Comparison of ENCODE assay signal across 16 cellular contexts in the genomic region with DNA sequence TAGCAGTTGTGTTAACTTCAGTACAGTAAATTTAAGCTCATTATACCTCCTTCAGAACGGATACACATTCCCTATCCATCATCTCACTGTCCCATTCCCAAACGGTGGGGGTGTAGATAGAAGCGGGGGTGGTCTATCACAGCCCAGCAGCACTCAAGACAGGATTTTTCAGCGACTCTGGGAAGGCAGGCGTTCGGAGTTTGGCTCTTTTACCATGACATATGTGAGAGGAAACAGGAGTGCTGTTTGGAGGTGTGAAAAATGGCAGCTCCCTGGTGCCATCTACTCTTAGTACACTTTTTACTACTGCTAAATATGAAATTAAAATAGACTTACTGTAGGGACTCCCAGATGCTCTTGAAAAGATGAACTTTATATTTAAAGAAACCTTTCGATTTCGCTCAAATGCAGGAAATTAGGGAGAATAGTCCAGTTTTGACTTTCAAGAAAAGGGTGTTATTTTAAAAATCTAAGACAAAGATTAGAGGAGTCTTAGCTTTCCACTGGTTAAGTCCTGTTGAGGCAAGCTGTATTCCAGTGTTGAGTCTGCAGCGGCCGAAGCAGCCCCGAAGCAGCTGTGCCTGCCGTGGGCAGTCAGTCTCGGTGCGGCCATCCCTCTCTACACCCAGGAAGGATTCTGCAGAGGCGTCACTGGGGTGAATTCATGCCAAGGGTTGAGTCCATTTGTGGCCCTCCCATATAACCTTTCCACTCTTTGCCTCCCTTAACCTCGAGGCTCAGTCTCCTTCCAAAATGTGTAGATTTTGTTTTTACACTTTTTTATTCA. TPM values are rescaled to one million over a fixed set of nuclear protein-coding genes. Genes with fewer than 3 reads are reported as not detected.
A peak's percentile ranks its signal among the peaks of the same experiment; 100 is the strongest.
DNase-seq lines count a peak whose midpoint lies in the region; ATAC-seq, FAIRE-seq and TF ChIP-seq lines count a peak whose summit lies in the region.
"Had no signal": no experiment of that assay in that cellular context is flagged by ENCODE, and none has a peak within 500 bp of the region (broad histone marks: within the 10 kb centered on the region; RNA-seq: fewer than 3 reads in every experiment).

No MANE protein-coding gene starts in this region.

- no peak for TF ChIP-seq RAD21 in K562 (CRISPR knock-in tag; conservative IDR thresholded peaks at IDR 0.05 in 1 of 2, IDR thresholded peaks at IDR 0.05 in 1 of 2)

- intact Hi-C loops in K562 (cut with micrococcal nuclease) (loop anchor here (10.0 kb wide), 1 partner anchor 147 kb away; no protein-coding TSS in a partner anchor), dorsolateral prefrontal cortex (cut with DNase I) (loop anchor here in 1 of 2 donors (10.0 kb wide), 1 partner anchor 147 kb away; no protein-coding TSS in a partner anchor)

- POLR2A ChIA-PET in K562 (lab: Yijun Ruan, JAX) (interaction anchor here (1.2 kb wide), 1 partner anchor 9 kb away, joined by 4 read pairs; no protein-coding TSS in a partner anchor), RWPE1 (lab: Yijun Ruan, JAX; ENCODE audit: low non-redundant PET) (no interaction called here)

- peaks cover 14 to 26% of the 10 kb centered on the region in 2 experiments for H3K27me3 ChIP-seq in K562 (ENCODE audit: control insufficient read depth in 2 of 2, insufficient read depth in 2 of 2, low read length in 2 of 2)
- no peaks in the 10 kb centered on the region for H3K27me3 ChIP-seq in dorsolateral prefrontal cortex
- no peaks in the 10 kb centered on the region; the same call in 1 of the 2 replicates for H3K27me3 ChIP-seq in BE2C
- H3K27me3 ChIP-seq: BLaER1 treated with 17β-estradiol and CSF1 and Interleukin-3, amounts not matched to agents 10 nM and 100 nM had no signal

- H3K4me1 ChIP-seq in K562 (replicated peaks in 1 of 2; ENCODE audit: control insufficient read depth in 2 of 2, insufficient read depth in 2 of 2, low read length in 2 of 2) (no peaks in the 10 kb centered on the region), BE2C (no peaks in the 10 kb centered on the region)
- H3K4me1 ChIP-seq: BLaER1 treated with 17β-estradiol and CSF1 and Interleukin-3, amounts not matched to agents 10 nM and 100 nM had no signal

- H3K9me3 ChIP-seq in K562 (replicated peaks; ENCODE audit: control insufficient read depth, insufficient read depth, low read depth, low read length): no peaks in the 10 kb centered on the region
- no peaks in the 10 kb centered on the region for H3K9me3 ChIP-seq in BE2C
- H3K9me3 ChIP-seq: BLaER1 treated with 17β-estradiol and CSF1 and Interleukin-3, amounts not matched to agents 10 nM and 100 nM had no signal

- no peak overlapping the region for H3K4me3 ChIP-seq in K562
- no peak overlapping the region for H3K4me3 ChIP-seq in dorsolateral prefrontal cortex
- no peak overlapping the region for H3K4me3 ChIP-seq in BE2C (ENCODE audit: low read depth, low read length)
- H3K4me3 ChIP-seq: BLaER1 treated with 17β-estradiol and CSF1 and Interleukin-3, amounts not matched to agents 10 nM and 100 nM; GM23338 had no signal

- no peak overlapping the region for H3K9ac ChIP-seq in K562 (ENCODE audit: insufficient read depth in 1 of 2, low read depth in 2 of 2, low read length in 2 of 2)
- H3K9ac ChIP-seq: BLaER1 treated with 17β-estradiol and CSF1 and Interleukin-3, amounts not matched to agents 10 nM and 100 nM had no signal

- 2% methylated on average over 16 of the region's 16 CpGs for WGBS in K562 (ENCODE audit: insufficient coverage, low coverage, missing lambda C conversion rate)

- no peaks in the 10 kb centered on the region for H3K79me2 ChIP-seq in K562 (ENCODE audit: control insufficient read depth, insufficient read depth, low read length)

- no peak overlapping the region for H3K27ac ChIP-seq in K562 (ENCODE audit: extremely low read depth, low read depth, low read length)
- peak overlapping the region in 35 of 59 donors; percentile 5 to 76 (median 39) for H3K27ac ChIP-seq in dorsolateral prefrontal cortex
- no peak overlapping the region for H3K27ac ChIP-seq in RWPE1
- H3K27ac ChIP-seq: BLaER1 treated with 17β-estradiol and CSF1 and Interleukin-3, amounts not matched to agents 10 nM and 100 nM had no signal

- no peaks in the 10 kb centered on the region for H4K20me1 ChIP-seq in K562 (replicated peaks; ENCODE audit: control insufficient read depth, insufficient read depth, low read length)
- H4K20me1 ChIP-seq: BLaER1 treated with 17β-estradiol and CSF1 and Interleukin-3, amounts not matched to agents 10 nM and 100 nM had no signal

- no peak overlapping the region for H2AFZ ChIP-seq in K562 (ENCODE audit: low read depth, low read length)
- H2AFZ ChIP-seq: GM23338 had no signal

- no peak overlapping the region for H3K4me2 ChIP-seq in K562 (ENCODE audit: insufficient read depth, low read length)
- H3K4me2 ChIP-seq: BLaER1 treated with 17β-estradiol and CSF1 and Interleukin-3, amounts not matched to agents 10 nM and 100 nM; GM23338 had no signal

- ATAC-seq in K562: peak; percentile 35; the same call in 1 of the 3 replicates
- ATAC-seq: GM23338, HCT116 had no signal

- H3K9me1 ChIP-seq in K562 (ENCODE audit: control insufficient read depth, insufficient read depth, low read length): no peaks in the 10 kb centered on the region

- TF ChIP-seq EP300 in K562 (IDR thresholded peaks at IDR 0.05; ENCODE audit: low read length): no peak

- no peak for FAIRE-seq in K562 (lab: Jason Lieb, UNC)
- FAIRE-seq: G401.6, GM19239 had no signal

- TF ChIP-seq CTCF in K562 (IDR thresholded peaks at IDR 0.05 in 2 of 3, conservative IDR thresholded peaks at IDR 0.05 in 1 of 3; ENCODE audit: insufficient read depth in 2 of 3, low read depth in 1 of 3, low read length in 3 of 3) (no peak), dorsolateral prefrontal cortex (IDR thresholded peaks at IDR 0.05 in 54 of 56, conservative IDR thresholded peaks at IDR 0.05 in 2 of 56; ENCODE audit: low read depth in 1 of 56, partially characterized antibody in 56 of 56) (no peak), RWPE1 (conservative IDR thresholded peaks at IDR 0.05; ENCODE audit: low read depth) (no peak), BE2C (IDR thresholded peaks at IDR 0.05; ENCODE audit: low read depth, low read length) (no peak)

- CTCF ChIA-PET in K562 (lab: Yijun Ruan, JAX; ENCODE audit: low intra/inter-chr PET ratio) (no interaction called here), RWPE1 (lab: Yijun Ruan, JAX) (no interaction called here)

- no TSS peak for BruUV-seq in K562 (replicated peaks; lab: Mats Ljungman, UMichigan)

- no peak for TF ChIP-seq POLR2A in K562 (conservative IDR thresholded peaks at IDR 0.05)

- H3K36me3 ChIP-seq in K562 (ENCODE audit: control insufficient read depth, insufficient read depth, low read length) (no peaks in the 10 kb centered on the region), BE2C (no peaks in the 10 kb centered on the region)
- H3K36me3 ChIP-seq: BLaER1 treated with 17β-estradiol and CSF1 and Interleukin-3, amounts not matched to agents 10 nM and 100 nM had no signal

- DNase-seq in K562 (ENCODE audit: extremely low read depth in 1 of 4, low spot score in 3 of 4) (no peak), dorsolateral prefrontal cortex (peak in 6 of 10 donors; percentile 14 to 69 (median 51)), occipital lobe (lab: John Stamatoyannopoulos, UW) (peak; percentile 53), RWPE1 (ENCODE audit: low spot score) (no peak), NCI-H2029 treated with DMSO at 0.1 percent for 48 hours (lab: John Stamatoyannopoulos, UW) (no peak), BE2C (no peak)
- DNase-seq in NK-92 treated with Interleukin-12 subunit alpha and Interleukin-12 subunit beta, amount 100 ng/mL, for 24 hours (lab: John Stamatoyannopoulos, UW): no peak
- DNase-seq: CD4-positive, alpha-beta T cell; CD8-positive, alpha-beta memory T cell; DMS79 treated with DMSO at 0.1 percent for 48 hours; H9 had no signal

- in situ Hi-C loops in K562 (cut with MboI): no loop called here

TF ChIP-seq in K562, 482 proteins besides CTCF, POLR2A, EP300 and RAD21:
- 0 out of 2 replicates have a peak, but pooled peaks have one; percentile 9 for TF ChIP-seq RNF2 (IDR thresholded peaks at IDR 0.05)
- TF ChIP-seq NFE2L1 (tag; IDR thresholded peaks at IDR 0.05; ENCODE audit: borderline replicate concordance, low read depth): no peak
TF ChIP-seq in K562: peak in this region for 1.

RNA-seq across cellular contexts. Expression of gene KCNMB4, which starts 42.1 kb away (rescaled TPM):
- total RNA-seq in K562 (2011; cell fraction: chromatin; rRNA removed; ENCODE audit: low replicate concordance): 0.05 TPM in 1 of 2 replicates, not detected in the other
- total RNA-seq in K562 (2011; cell fraction: nucleolus; rRNA removed): not detected in 2 replicates
- total RNA-seq in K562 (2011; cell fraction: nucleoplasm; rRNA removed): not detected in 2 replicates
- total RNA-seq in K562 (2014; rRNA removed) (0.05 TPM in 1 of 2 replicates, not detected in the other), K562 (2014; rRNA removed; fragmentation: Illumina TruSeq; extraction: Trizol) (0.06 TPM in 1 of 2 replicates, not detected in the other), K562 (2015; rRNA removed; fragmentation: Illumina TruSeq; extraction: Trizol) (0.14 and 0.23 TPM in 2 replicates), K562 (2021) (0.07 and 0.11 TPM in 2 replicates), dorsolateral prefrontal cortex (100 to 1,000 TPM in 2 of 120 experiments, 10 to 100 TPM in 118; 26.9 to 134 (median 53.1) TPM), occipital lobe (67.2 TPM)
- polyA plus RNA-seq in K562 (2011; rRNA removed) (0.08 and 0.34 TPM in 2 replicates), K562 (2014; fragmentation: Illumina TruSeq; extraction: Trizol) (0.04 and 0.06 TPM in 2 replicates), K562 (2014; fragmentation: Nextera tagmentation; extraction: Ambion mirVana) (under 1 TPM; 0.01 TPM), K562 (2014; rRNA removed) (0.11 TPM in 1 of 2 replicates, not detected in the other)
- 0.06 and 0.25 TPM in 2 replicates for polyA plus RNA-seq in K562 (2011; cell fraction: cytosol; rRNA removed)
- 0.11 TPM in 2 replicates for polyA plus RNA-seq in K562 (2011; cell fraction: nucleus; rRNA removed)
- polyA plus RNA-seq in K562 (2012): 0.07 and 0.15 TPM in 2 replicates
- polyA minus RNA-seq in K562 (2011; rRNA and poly(A)+ RNA removed): 0.07 and 0.24 TPM in 2 replicates
- polyA minus RNA-seq in K562 (2011; cell fraction: cytosol; rRNA and poly(A)+ RNA removed): not detected in 2 replicates
- polyA minus RNA-seq in K562 (2011; cell fraction: nucleus; rRNA and poly(A)+ RNA removed): 0.11 TPM in 1 of 2 replicates, not detected in the other
- polyA plus RNA-seq in BE2C (2012; ENCODE audit: insufficient read depth, insufficient read length, low read depth): not detected

Comparison
In these comparisons a context has a peak if more than half of its experiments do, and no peak if none do; other contexts are left out.
1. DNase-seq: peak in dorsolateral prefrontal cortex (6 of 10) and occipital lobe (single experiment); none in K562 (0 of 4), RWPE1 (single experiment), NK-92 treated with Interleukin-12 subunit alpha and Interleukin-12 subunit beta, amount 100 ng/mL, for 24 hours (single experiment), NCI-H2029 treated with DMSO at 0.1 percent for 48 hours (single experiment) and BE2C (single experiment).
2. H3K27ac ChIP-seq: peak in dorsolateral prefrontal cortex (35 of 59); none in K562 (single experiment) and RWPE1 (single experiment).
3. RNA of gene KCNMB4, which starts 42.1 kb away (total RNA-seq): 67.2 TPM in occipital lobe (single experiment) and 26.9 to 134 TPM in dorsolateral prefrontal cortex; 0.05 to 0.23 TPM in K562; every median in the first group is over 10 times any median in the second.